28 cellular contexts compared by ENCODE assay signal in the genomic region with DNA sequence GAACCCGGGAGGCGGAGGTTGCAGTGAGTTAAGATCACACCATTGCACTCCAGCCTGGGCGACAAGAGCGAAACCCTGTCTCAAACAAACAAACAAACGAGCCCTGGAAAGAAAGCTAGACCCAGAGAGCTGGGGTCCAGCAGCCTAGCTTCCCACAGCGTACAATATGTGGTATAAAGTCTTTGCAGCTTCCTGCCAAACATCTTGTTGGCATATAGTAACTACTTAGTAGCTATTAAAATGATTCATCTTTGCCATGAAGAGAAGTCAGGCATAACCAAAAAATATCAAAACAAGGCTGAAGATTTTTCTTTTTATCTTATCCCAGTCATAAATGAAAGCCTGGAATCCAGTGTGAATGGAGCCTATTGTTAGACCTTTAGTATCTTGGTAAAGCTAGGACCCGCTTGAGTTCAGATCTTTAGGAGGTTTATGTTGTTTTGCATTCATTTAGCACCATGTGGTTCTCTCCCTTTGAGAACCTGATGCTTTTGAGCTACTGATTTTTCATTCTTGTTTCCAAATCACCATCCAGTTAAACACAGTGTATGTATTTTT.
"Had no signal": no experiment of that assay in that cellular context is flagged by ENCODE, and none has a peak within 500 bp of the region (broad histone marks: within the 10 kb centered on the region; RNA-seq: fewer than 3 reads in every experiment).

No MANE protein-coding gene starts in this region.

- H3K36me3 Mint-ChIP-seq: activated CD4-positive, alpha-beta memory T cell treated with anti-CD3 and anti-CD28 coated beads for 36 hours; immature natural killer cell; naive B cell; WTC11 had no signal

- H3K27ac Mint-ChIP-seq: activated CD4-positive, alpha-beta memory T cell treated with anti-CD3 and anti-CD28 coated beads for 36 hours; activated CD4-positive, alpha-beta T cell treated with anti-CD3 and anti-CD28 coated beads for 36 hours; activated naive CD8-positive, alpha-beta T cell treated with anti-CD3 and anti-CD28 coated beads for 36 hours; activated T-helper 1 cell treated with anti-CD3 and anti-CD28 coated beads, Interleukin-12 subunit alpha, Interleukin-12 subunit beta, Interleukin-2, Interleukin-4 antibody, amounts not matched to agents 30 ng/mL and 10 ng/mL and 1 ng/mL, durations not matched to agents 14 hours and 24 hours and 36 hours; immature natural killer cell; T-helper 2 cell treated with Interferon-gamma antibody and Interleukin-4, amounts not matched to agents 5 μg/mL and 100 μg/mL, for 36 hours; WTC11 had no signal

- H3K27me3 Mint-ChIP-seq: activated CD4-positive, alpha-beta memory T cell treated with anti-CD3 and anti-CD28 coated beads for 36 hours; activated CD4-positive, alpha-beta T cell treated with anti-CD3 and anti-CD28 coated beads for 36 hours; activated naive CD8-positive, alpha-beta T cell treated with anti-CD3 and anti-CD28 coated beads for 36 hours; brain; naive B cell; stimulated activated naive CD8-positive, alpha-beta T cell treated with anti-CD3 and anti-CD28 coated beads, Interleukin-15, amount 100 ng/mL, for 72 hours had no signal

- H3K27me3 ChIP-seq: dorsolateral prefrontal cortex, gastrocnemius medialis, heart right ventricle, right lobe of liver, suprapubic skin, transverse colon had no signal

- H3K79me2 ChIP-seq: parathyroid adenoma had no signal

- H2AFZ ChIP-seq: parathyroid adenoma had no signal

- H3K4me1 ChIP-seq: parathyroid adenoma, right lobe of liver had no signal

- H3K9me3 ChIP-seq: gastrocnemius medialis, heart right ventricle, mucosa of descending colon, right lobe of liver, suprapubic skin, transverse colon had no signal

- H3K27ac ChIP-seq: dorsolateral prefrontal cortex, gastrocnemius medialis, heart right ventricle, parathyroid adenoma, right lobe of liver, suprapubic skin, transverse colon had no signal

- H3K4me3 Mint-ChIP-seq: activated CD4-positive, alpha-beta memory T cell treated with anti-CD3 and anti-CD28 coated beads for 36 hours; activated CD4-positive, alpha-beta T cell treated with anti-CD3 and anti-CD28 coated beads for 36 hours; activated naive CD8-positive, alpha-beta T cell treated with anti-CD3 and anti-CD28 coated beads for 36 hours; activated T-helper 1 cell treated with anti-CD3 and anti-CD28 coated beads, Interleukin-12 subunit alpha, Interleukin-12 subunit beta, Interleukin-2, Interleukin-4 antibody, amounts not matched to agents 30 ng/mL and 10 ng/mL and 1 ng/mL, durations not matched to agents 14 hours and 24 hours and 36 hours; immature natural killer cell; naive B cell; stimulated activated naive CD8-positive, alpha-beta T cell treated with anti-CD3 and anti-CD28 coated beads, Interleukin-15, amount 100 ng/mL, for 72 hours; T-helper 2 cell treated with Interferon-gamma antibody and Interleukin-4, amounts not matched to agents 5 μg/mL and 100 μg/mL, for 36 hours; WTC11 had no signal

- ATAC-seq: activated CD4-positive, alpha-beta T cell treated with anti-CD3 and anti-CD28 coated beads for 36 hours; gastrocnemius medialis; heart right ventricle; left ventricle myocardium superior; mucosa of descending colon; right lobe of liver; stimulated activated naive CD8-positive, alpha-beta T cell treated with anti-CD3 and anti-CD28 coated beads, Interleukin-15, amount 100 ng/mL, for 72 hours; WTC11 had no signal

- H3K9me3 Mint-ChIP-seq: activated CD4-positive, alpha-beta memory T cell treated with anti-CD3 and anti-CD28 coated beads for 36 hours; activated naive CD8-positive, alpha-beta T cell treated with anti-CD3 and anti-CD28 coated beads for 36 hours; brain; immature natural killer cell; naive B cell; T-helper 2 cell treated with Interferon-gamma antibody and Interleukin-4, amounts not matched to agents 5 μg/mL and 100 μg/mL, for 36 hours; WTC11 had no signal

- H3K36me3 ChIP-seq: gastrocnemius medialis, heart right ventricle, right lobe of liver, suprapubic skin, transverse colon had no signal

- H3K4me3 ChIP-seq: dorsolateral prefrontal cortex, gastrocnemius medialis, heart right ventricle, mucosa of descending colon, right lobe of liver, suprapubic skin, transverse colon had no signal

- FAIRE-seq: TTC549 had no signal

- H3K9ac ChIP-seq: parathyroid adenoma had no signal

- DNase-seq: activated CD4-positive, alpha-beta memory T cell treated with anti-CD3 and anti-CD28 coated beads for 36 hours; activated CD4-positive, alpha-beta T cell treated with anti-CD3 and anti-CD28 coated beads for 36 hours; activated naive CD8-positive, alpha-beta T cell treated with anti-CD3 and anti-CD28 coated beads for 36 hours; activated T-cell treated with anti-CD3 and anti-CD28 coated beads for 4 hours; anterior cingulate cortex; caudate nucleus; dorsolateral prefrontal cortex; erythroblast; gastrocnemius medialis; heart right ventricle; immature natural killer cell; kidney glomerular epithelial cell; left ventricle myocardium superior; mucosa of descending colon; naive B cell; right lobe of liver; small intestine; stimulated activated CD4-positive, alpha-beta T cell treated with anti-CD3 and anti-CD28 coated beads, Interleukin-15, amount 100 ng/mL, for 24 hours; stimulated activated CD4-positive, alpha-beta T cell treated with anti-CD3 and anti-CD28 coated beads, Interleukin-2, amount 100 ng/mL, for 48 hours; stimulated activated naive CD8-positive, alpha-beta T cell treated with anti-CD3 and anti-CD28 coated beads, Interleukin-15, amount 100 ng/mL, for 72 hours; transverse colon had no signal
